Comparison of ENCODE assay signal across 14 cellular contexts in genomic region chr18:76988015-76988826, GRCh38.
DNase-seq lines count a peak whose midpoint lies in the region; ATAC-seq lines count a peak whose summit lies in the region.
"Had no signal": no experiment of that assay in that cellular context is flagged by ENCODE, and none has a peak within 500 bp of the region (broad histone marks: within the 10 kb centered on the region; RNA-seq: fewer than 3 reads in every experiment).

No MANE protein-coding gene starts in this region.

- peaks cover 0 to 2% (median 0%) of the 10 kb centered on the region in 3 donors for H3K9me3 Mint-ChIP-seq in IgD-negative memory B cell
- H3K9me3 Mint-ChIP-seq in dendritic cell treated with granulocyte-macrophage colony-stimulating factor and Interleukin-4, amounts not matched to agents 40 ng/mL and 50 ng/mL, for 4 days, result no peaks in the 10 kb centered on the region
- no peaks in the 10 kb centered on the region for H3K9me3 Mint-ChIP-seq in naive thymus-derived CD8-positive, alpha-beta T cell

- ATAC-seq in naive thymus-derived CD8-positive, alpha-beta T cell, result no peak

- intact Hi-C loops in dendritic cell treated with granulocyte-macrophage colony-stimulating factor and Interleukin-4, amounts not matched to agents 40 ng/mL and 50 ng/mL, for 4 days (cut with micrococcal nuclease), result loop anchor here (10.0 kb wide), 1 partner anchor 63 kb away; no protein-coding TSS in a partner anchor

- no peaks in the 10 kb centered on the region for H3K9me3 ChIP-seq in skeletal muscle tissue (ENCODE audit: control insufficient read depth in 3 of 3, low read length in 3 of 3)
- H3K9me3 ChIP-seq: upper lobe of left lung had no signal

- peak overlapping the region; percentile 63 to 73 (median 72) for H3K4me3 Mint-ChIP-seq in IgD-negative memory B cell
- H3K4me3 Mint-ChIP-seq in dendritic cell treated with granulocyte-macrophage colony-stimulating factor and Interleukin-4, amounts not matched to agents 40 ng/mL and 50 ng/mL, for 4 days, result peak overlapping the region; percentile 66
- H3K4me3 Mint-ChIP-seq in naive thymus-derived CD8-positive, alpha-beta T cell, result no peak overlapping the region

- H3K4me3 ChIP-seq in skeletal muscle tissue (ENCODE audit: low read length in 3 of 3), result peak overlapping the region in 2 of 3 donors; percentile 29 to 54
- H3K4me3 ChIP-seq: hepatocyte, upper lobe of left lung had no signal

- peaks cover 6% of the 10 kb centered on the region for H3K27me3 Mint-ChIP-seq in IgD-negative memory B cell
- no peaks in the 10 kb centered on the region for H3K27me3 Mint-ChIP-seq in dendritic cell treated with granulocyte-macrophage colony-stimulating factor and Interleukin-4, amounts not matched to agents 40 ng/mL and 50 ng/mL, for 4 days
- no peaks in the 10 kb centered on the region for H3K27me3 Mint-ChIP-seq in naive thymus-derived CD8-positive, alpha-beta T cell

- H3K36me3 ChIP-seq in skeletal muscle tissue (ENCODE audit: control insufficient read depth in 3 of 3, insufficient read depth in 3 of 3, low read length in 3 of 3), result peaks cover 5 to 12% (median 9%) of the 10 kb centered on the region in 3 donors
- H3K36me3 ChIP-seq: upper lobe of left lung had no signal

- peaks cover 1% of the 10 kb centered on the region for H3K36me3 Mint-ChIP-seq in IgD-negative memory B cell
- no peaks in the 10 kb centered on the region for H3K36me3 Mint-ChIP-seq in dendritic cell treated with granulocyte-macrophage colony-stimulating factor and Interleukin-4, amounts not matched to agents 40 ng/mL and 50 ng/mL, for 4 days (ENCODE audit: low read depth)
- no peaks in the 10 kb centered on the region for H3K36me3 Mint-ChIP-seq in naive thymus-derived CD8-positive, alpha-beta T cell

- POLR2A ChIA-PET in naive thymus-derived CD8-positive, alpha-beta T cell (lab: Charles Lee), result no interaction called here

- H3K9ac ChIP-seq in skeletal muscle tissue (ENCODE audit: low read depth in 1 of 3, low read length in 3 of 3), result peak overlapping the region in 2 of 3 donors; percentile 20 to 45

- peak; percentile 45 for DNase-seq in left kidney (ENCODE audit: low read depth, low spot score)
- no peak for DNase-seq in GDM1 (lab: John Stamatoyannopoulos, UW)
- DNase-seq in NCI-H446 treated with DMSO at 0.1 percent for 48 hours (lab: John Stamatoyannopoulos, UW), result no peak
- DNase-seq in naive thymus-derived CD8-positive, alpha-beta T cell, result no peak
- DNase-seq in NOMO-1 (lab: John Stamatoyannopoulos, UW; ENCODE audit: unreplicated experiment in 2 of 2), result no peak
- DNase-seq: activated naive CD4-positive, alpha-beta T cell treated with anti-CD3 and anti-CD28 coated beads, Interleukin-2, amount 50 U/mL, for 16 hours; DMS79; MM.1S; NCI-H2171 had no signal

- peaks cover 3 to 5% (median 4%) of the 10 kb centered on the region in 3 donors for H3K4me1 ChIP-seq in skeletal muscle tissue (ENCODE audit: control insufficient read depth in 3 of 3, insufficient read depth in 3 of 3, low read length in 3 of 3)

- H3K4me1 Mint-ChIP-seq in IgD-negative memory B cell, result peaks cover 19 to 30% (median 29%) of the 10 kb centered on the region in 3 donors
- H3K4me1 Mint-ChIP-seq in dendritic cell treated with granulocyte-macrophage colony-stimulating factor and Interleukin-4, amounts not matched to agents 40 ng/mL and 50 ng/mL, for 4 days (ENCODE audit: low read depth), result peaks cover 79% of the 10 kb centered on the region
- H3K4me1 Mint-ChIP-seq in naive thymus-derived CD8-positive, alpha-beta T cell, result peaks cover 3 to 6% (median 4%) of the 10 kb centered on the region in 4 donors

- peak overlapping the region in 1 of 3 donors; percentile 13 for H3K27ac Mint-ChIP-seq in IgD-negative memory B cell
- peak overlapping the region; percentile 90 for H3K27ac Mint-ChIP-seq in dendritic cell treated with granulocyte-macrophage colony-stimulating factor and Interleukin-4, amounts not matched to agents 40 ng/mL and 50 ng/mL, for 4 days
- peak overlapping the region in 1 of 10 donors; percentile 21 for H3K27ac Mint-ChIP-seq in naive thymus-derived CD8-positive, alpha-beta T cell

- peak overlapping the region; percentile 60 for H3K27ac ChIP-seq in skeletal muscle tissue (ENCODE audit: low read depth, low read length)
- H3K27ac ChIP-seq: hepatocyte had no signal

- no peaks in the 10 kb centered on the region for H3K27me3 ChIP-seq in skeletal muscle tissue (ENCODE audit: control insufficient read depth in 3 of 3, insufficient read depth in 3 of 3, low read length in 3 of 3)
- H3K27me3 ChIP-seq: hepatocyte, upper lobe of left lung had no signal

Comparison
In these comparisons a context has a peak if more than half of its experiments do, and no peak if none do; other contexts are left out.
1. H3K4me3 Mint-ChIP-seq: peak in IgD-negative memory B cell (4 of 4) and dendritic cell treated with granulocyte-macrophage colony-stimulating factor and Interleukin-4, amounts not matched to agents 40 ng/mL and 50 ng/mL, for 4 days (single experiment); none in naive thymus-derived CD8-positive, alpha-beta T cell (0 of 10).